ENCODE assay signal across 7 cellular contexts in genomic region chr20:62367483-62368302, GRCh38. TPM values are rescaled to one million over a fixed set of nuclear protein-coding genes. Genes with fewer than 3 reads are reported as not detected.
DNase-seq lines count a peak whose midpoint lies in the region; TF ChIP-seq lines count a peak whose summit lies in the region.
"Had no signal": no experiment of that assay in that cellular context is flagged by ENCODE, and none has a peak within 500 bp of the region (broad histone marks: within the 10 kb centered on the region; RNA-seq: fewer than 3 reads in every experiment).

No MANE protein-coding gene starts in this region.

- TF ChIP-seq CTCF in BJ (IDR thresholded peaks at IDR 0.05; ENCODE audit: insufficient read depth, low read depth, low read length) (no peak), epithelial cell of proximal tubule (conservative IDR thresholded peaks at IDR 0.05; ENCODE audit: low read depth, low read length) (no peak), spleen (IDR thresholded peaks at IDR 0.05 in 8 of 11, conservative IDR thresholded peaks at IDR 0.05 in 3 of 11) (no peak)

- TF ChIP-seq POLR2A in spleen (IDR thresholded peaks at IDR 0.05), result no peak

- H3K36me3 ChIP-seq in BJ (ENCODE audit: control insufficient read depth, insufficient read depth, low read length), result no peaks in the 10 kb centered on the region
- H3K36me3 ChIP-seq in spleen, result no peaks in the 10 kb centered on the region
- H3K36me3 ChIP-seq: neutrophil had no signal

- H3K27ac ChIP-seq in spleen, result peak overlapping the region in 7 of 8 donors; percentile 36 to 86 (median 74)
- H3K27ac ChIP-seq: neutrophil had no signal

- WGBS in spleen, 5 donors, result 1 to 4% (median 3%) methylated on average over 14 to 53 of the region's 53 CpGs

- DNase-seq in BJ (ENCODE audit: low read depth) (no peak), NCI-H2171 treated with DMSO at 0.1 percent for 48 hours (lab: John Stamatoyannopoulos, UW) (peak; percentile 63), epithelial cell of proximal tubule (ENCODE audit: low read depth) (no peak), spleen (no peak), kidney glomerular epithelial cell (lab: John Stamatoyannopoulos, UW) (no peak), superior temporal gyrus (ENCODE audit: extremely low spot score) (no peak)

- H3K4me3 ChIP-seq in BJ (ENCODE audit: low read depth, low read length) (peak overlapping the region; percentile 23; the same call in 1 of the 2 replicates), epithelial cell of proximal tubule (ENCODE audit: low read depth, low read length) (peak overlapping the region; percentile 95), spleen (peak overlapping the region; percentile 58 to 90 (median 64))

- H3K4me1 ChIP-seq in spleen, result peaks cover 13 to 75% (median 56%) of the 10 kb centered on the region in 6 donors

- no peaks in the 10 kb centered on the region for H3K9me3 ChIP-seq in spleen
- H3K9me3 ChIP-seq: neutrophil had no signal

- H3K27me3 ChIP-seq in BJ (ENCODE audit: control insufficient read depth, insufficient read depth, low read length), result peaks cover 3% of the 10 kb centered on the region; the same call in 1 of the 2 replicates
- H3K27me3 ChIP-seq in spleen (replicated peaks in 1 of 7), result peaks cover 0 to 78% (median 32%) of the 10 kb centered on the region in 7 donors

- POLR2A ChIA-PET in BJ (lab: Charles Lee), result interaction anchor here (0.6 kb wide), 1 partner anchor 23 kb away, joined by 3 read pairs; no protein-coding TSS in a partner anchor

- intact Hi-C loops in spleen (cut with DNase I; ENCODE audit: low total_unique reads), result no loop called here

- CTCF ChIA-PET in BJ (lab: Yijun Ruan, JAX), result interaction anchor here (0.6 to 5.8 kb wide), 10 partner anchors 8 to 83 kb away, joined by 3 to 55 read pairs (median 5); partner anchors contain the start of gene ADRM1

RNA-seq across cellular contexts. Expression of gene LAMA5, which starts 0.6 kb away (rescaled TPM):
- polyA plus RNA-seq in BJ (2011; rRNA removed) (0.82 and 1.1 TPM in 2 replicates), spleen (100 to 1,000 TPM in 2 of 3 donors, 10 to 100 TPM in 1; 46.5 to 266 (median 128) TPM)
- polyA minus RNA-seq in BJ (2011; rRNA and poly(A)+ RNA removed), result 0.72 and 2.9 TPM in 2 replicates
- total RNA-seq in epithelial cell of proximal tubule (103 and 240 TPM in 2 replicates), spleen (100 to 1,000 TPM in 4 of 7 donors, 10 to 100 TPM in 3; 69.8 to 203 (median 108) TPM)

RNA-seq across cellular contexts. Expression of gene RPS21, which starts 19.2 kb away (rescaled TPM):
- 3,553 and 3,818 TPM in 2 replicates for polyA plus RNA-seq in BJ (2011; rRNA removed)
- 619 and 903 TPM in 2 replicates for polyA minus RNA-seq in BJ (2011; rRNA and poly(A)+ RNA removed)
- total RNA-seq in epithelial cell of proximal tubule, result 2,187 and 2,322 TPM in 2 replicates
- 1,000 to 10,000 TPM; 1,168 to 3,909 (median 1,666) TPM for total RNA-seq in spleen
- polyA plus RNA-seq in spleen, result over 10,000 TPM in 2 of 3 donors, 1,000 to 10,000 TPM in 1; 9,792 to 11,722 (median 10,372) TPM

RNA-seq across cellular contexts. Expression of gene CABLES2, which starts 39.4 kb away (rescaled TPM):
- polyA plus RNA-seq in BJ (2011; rRNA removed) (3.6 and 4.8 TPM in 2 replicates), spleen (1 to 10 TPM; 2.0 to 2.7 (median 2.4) TPM)
- polyA minus RNA-seq in BJ (2011; rRNA and poly(A)+ RNA removed), result 4.2 and 5.3 TPM in 2 replicates
- total RNA-seq in epithelial cell of proximal tubule (5.8 and 7.8 TPM in 2 replicates), spleen (1 to 10 TPM; 3.9 to 5.9 (median 4.1) TPM)

RNA-seq across cellular contexts. Expression of gene RBBP8NL, which starts 59.6 kb away (rescaled TPM):
- polyA plus RNA-seq in BJ (2011; rRNA removed) (not detected in 2 replicates), spleen (under 1 TPM in 1 of 3 donors, not detected in 2; 0.03 TPM)
- polyA minus RNA-seq in BJ (2011; rRNA and poly(A)+ RNA removed), result not detected in 2 replicates
- total RNA-seq in epithelial cell of proximal tubule (0.07 and 0.40 TPM in 2 replicates), spleen (not detected)

Comparison
In these comparisons a context has a peak if more than half of its experiments do, and no peak if none do; other contexts are left out.
1. H3K4me3 ChIP-seq: peak in every context shown above with its lines; median percentile 95 in epithelial cell of proximal tubule; 64 in spleen; 23 in BJ.